ENCODE assay signal across 12 cellular contexts in the genomic region with DNA sequence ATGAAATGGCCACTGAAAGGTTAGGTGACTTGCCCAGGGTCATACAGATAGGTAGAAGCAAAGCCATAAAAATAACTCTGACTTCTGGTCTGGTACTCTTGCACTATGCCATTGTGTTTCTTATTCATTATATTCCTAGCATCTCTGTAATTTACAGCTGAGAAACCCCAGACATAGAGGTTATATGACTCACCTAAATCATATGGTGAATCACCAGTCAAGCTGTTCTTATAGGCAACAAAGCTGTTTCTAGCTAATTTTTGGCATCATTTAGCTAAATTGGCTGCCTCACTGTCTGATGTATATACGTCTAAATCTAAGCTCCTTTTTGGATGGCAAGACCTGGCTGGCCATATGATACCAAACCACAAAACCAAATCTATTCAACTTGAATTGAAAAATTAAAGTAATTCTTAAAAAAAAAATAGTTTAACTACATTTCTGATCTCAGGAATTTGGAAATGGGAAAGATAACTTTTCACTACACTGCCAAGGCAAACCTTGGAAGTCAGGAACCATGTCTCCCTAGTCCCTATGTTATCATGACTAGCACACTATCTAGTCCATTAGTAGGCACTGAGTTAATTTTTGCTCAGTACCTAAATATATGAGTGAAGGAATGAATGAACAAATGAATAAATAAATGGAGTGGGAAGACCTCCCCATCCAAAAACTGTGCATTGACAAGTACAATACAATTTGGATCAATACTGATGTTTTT. TPM values are rescaled to one million over a fixed set of nuclear protein-coding genes. Genes with fewer than 3 reads are reported as not detected.
DNase-seq lines count a peak whose midpoint lies in the region; ATAC-seq and TF ChIP-seq lines count a peak whose summit lies in the region.
"Had no signal": no experiment of that assay in that cellular context is flagged by ENCODE, and none has a peak within 500 bp of the region (broad histone marks: within the 10 kb centered on the region; RNA-seq: fewer than 3 reads in every experiment).

No MANE protein-coding gene starts in this region.

- peak; percentile 39 for ATAC-seq in activated CD8-positive, alpha-beta T cell treated with anti-CD3 and anti-CD28 coated beads for 36 hours
- ATAC-seq in activated CD8-positive, alpha-beta T cell treated with anti-CD3 and anti-CD28 coated beads, Interleukin-2, amount 10 ng/mL, durations not matched to agents 7 days and 5 days = no peak
- ATAC-seq in HG02623 (IDR thresholded peaks at IDR 0.05; ENCODE audit: unreplicated experiment) = no peak

- H3K36me3 Mint-ChIP-seq in activated CD8-positive, alpha-beta T cell treated with anti-CD3 and anti-CD28 coated beads for 36 hours (ENCODE audit: low read depth) = no peaks in the 10 kb centered on the region
- no peaks in the 10 kb centered on the region for H3K36me3 Mint-ChIP-seq in activated CD8-positive, alpha-beta T cell treated with anti-CD3 and anti-CD28 coated beads, Interleukin-2, amount 10 ng/mL, durations not matched to agents 7 days and 5 days (ENCODE audit: low read depth)

- no peak overlapping the region for H3K4me3 Mint-ChIP-seq in activated CD8-positive, alpha-beta T cell treated with anti-CD3 and anti-CD28 coated beads for 36 hours
- H3K4me3 Mint-ChIP-seq in activated CD8-positive, alpha-beta T cell treated with anti-CD3 and anti-CD28 coated beads, Interleukin-2, amount 10 ng/mL, durations not matched to agents 7 days and 5 days = no peak overlapping the region

- H3K27ac Mint-ChIP-seq in activated CD8-positive, alpha-beta T cell treated with anti-CD3 and anti-CD28 coated beads for 36 hours = no peak overlapping the region
- H3K27ac Mint-ChIP-seq in activated CD8-positive, alpha-beta T cell treated with anti-CD3 and anti-CD28 coated beads, Interleukin-2, amount 10 ng/mL, durations not matched to agents 7 days and 5 days = no peak overlapping the region

- TF ChIP-seq CTCF in activated CD8-positive, alpha-beta T cell treated with anti-CD3 and anti-CD28 coated beads for 36 hours (IDR thresholded peaks at IDR 0.05) = no peak
- TF ChIP-seq CTCF in retinal pigment epithelial cell (conservative IDR thresholded peaks at IDR 0.05; ENCODE audit: low read depth, low read length) = no peak

- POLR2A ChIA-PET in activated CD8-positive, alpha-beta T cell treated with anti-CD3 and anti-CD28 coated beads for 36 hours (lab: Charles Lee) = no interaction called here
- POLR2A ChIA-PET in activated CD8-positive, alpha-beta T cell treated with anti-CD3 and anti-CD28 coated beads, Interleukin-2, amount 10 ng/mL, durations not matched to agents 7 days and 5 days (lab: Charles Lee) = no interaction called here

- CTCF ChIA-PET in activated CD8-positive, alpha-beta T cell treated with anti-CD3 and anti-CD28 coated beads for 36 hours (lab: Charles Lee) = interaction anchor here (1.0 kb wide), 1 partner anchor 86 kb away, joined by 3 read pairs; no protein-coding TSS in a partner anchor
- CTCF ChIA-PET in activated CD8-positive, alpha-beta T cell treated with anti-CD3 and anti-CD28 coated beads, Interleukin-2, amount 10 ng/mL, durations not matched to agents 7 days and 5 days (lab: Charles Lee) = no interaction called here

- H3K27me3 Mint-ChIP-seq in activated CD8-positive, alpha-beta T cell treated with anti-CD3 and anti-CD28 coated beads for 36 hours = no peaks in the 10 kb centered on the region
- H3K27me3 Mint-ChIP-seq in activated CD8-positive, alpha-beta T cell treated with anti-CD3 and anti-CD28 coated beads, Interleukin-2, amount 10 ng/mL, durations not matched to agents 7 days and 5 days (ENCODE audit: low read depth) = peaks cover 4% of the 10 kb centered on the region

- no peak overlapping the region for H3K4me3 ChIP-seq in retinal pigment epithelial cell (ENCODE audit: low read length)
- H3K4me3 ChIP-seq: thyroid gland had no signal

- intact Hi-C loops in activated CD8-positive, alpha-beta T cell treated with anti-CD3 and anti-CD28 coated beads for 36 hours (cut with micrococcal nuclease) = no loop called here

- H3K4me1 Mint-ChIP-seq in activated CD8-positive, alpha-beta T cell treated with anti-CD3 and anti-CD28 coated beads for 36 hours (ENCODE audit: low read depth) = no peaks in the 10 kb centered on the region
- no peaks in the 10 kb centered on the region for H3K4me1 Mint-ChIP-seq in activated CD8-positive, alpha-beta T cell treated with anti-CD3 and anti-CD28 coated beads, Interleukin-2, amount 10 ng/mL, durations not matched to agents 7 days and 5 days (ENCODE audit: low read depth)

- H3K9me3 Mint-ChIP-seq in activated CD8-positive, alpha-beta T cell treated with anti-CD3 and anti-CD28 coated beads for 36 hours = no peaks in the 10 kb centered on the region
- no peaks in the 10 kb centered on the region for H3K9me3 Mint-ChIP-seq in activated CD8-positive, alpha-beta T cell treated with anti-CD3 and anti-CD28 coated beads, Interleukin-2, amount 10 ng/mL, durations not matched to agents 7 days and 5 days (ENCODE audit: insufficient read depth)

- DNase-seq in activated CD8-positive, alpha-beta T cell treated with anti-CD3 and anti-CD28 coated beads for 36 hours = no peak
- DNase-seq in activated CD8-positive, alpha-beta T cell treated with anti-CD3 and anti-CD28 coated beads, Interleukin-2, amount 10 ng/mL, durations not matched to agents 7 days and 5 days = no peak
- peak; percentile 30 for DNase-seq in NCI-H2227 (lab: John Stamatoyannopoulos, UW; ENCODE audit: unreplicated experiment)
- DNase-seq in dermis blood vessel endothelial cell = peak; percentile 61
- DNase-seq in retinal pigment epithelial cell (ENCODE audit: low read depth) = peak; percentile 85
- no peak for DNase-seq in amygdala (lab: John Stamatoyannopoulos, UW)
- DNase-seq in stimulated activated CD8-positive, alpha-beta memory T cell treated with anti-CD3 and anti-CD28 coated beads, Interleukin-4, amount 100 ng/mL, for 48 hours = no peak
- DNase-seq: activated CD4-positive, CD25-positive, alpha-beta regulatory T cell treated with anti-CD3 and anti-CD28 coated beads, Interleukin-2, amount 50 U/mL, for 72 hours; nucleus accumbens; SIG-M5; thyroid gland had no signal

RNA-seq across cellular contexts. Expression of a gene that starts 41.3 kb away (rescaled TPM):
- 10 to 100 TPM; 93.9 to 98.4 TPM for total RNA-seq in activated CD8-positive, alpha-beta T cell treated with anti-CD3 and anti-CD28 coated beads for 36 hours
- 10 to 100 TPM; 87.3 to 94.9 TPM for total RNA-seq in activated CD8-positive, alpha-beta T cell treated with anti-CD3 and anti-CD28 coated beads, Interleukin-2, amount 10 ng/mL, durations not matched to agents 7 days and 5 days
- total RNA-seq in dermis blood vessel endothelial cell = 107 and 135 TPM in 2 replicates

Comparison
In these comparisons a context has a peak if more than half of its experiments do, and no peak if none do; other contexts are left out.
1. DNase-seq: peak in NCI-H2227 (single experiment), dermis blood vessel endothelial cell (single experiment) and retinal pigment epithelial cell (single experiment); none in activated CD8-positive, alpha-beta T cell treated with anti-CD3 and anti-CD28 coated beads for 36 hours (single experiment), activated CD8-positive, alpha-beta T cell treated with anti-CD3 and anti-CD28 coated beads, Interleukin-2, amount 10 ng/mL, durations not matched to agents 7 days and 5 days (single experiment), amygdala (0 of 56) and stimulated activated CD8-positive, alpha-beta memory T cell treated with anti-CD3 and anti-CD28 coated beads, Interleukin-4, amount 100 ng/mL, for 48 hours (single experiment).